ENCODE assay signal across 22 cellular contexts in the genomic region with DNA sequence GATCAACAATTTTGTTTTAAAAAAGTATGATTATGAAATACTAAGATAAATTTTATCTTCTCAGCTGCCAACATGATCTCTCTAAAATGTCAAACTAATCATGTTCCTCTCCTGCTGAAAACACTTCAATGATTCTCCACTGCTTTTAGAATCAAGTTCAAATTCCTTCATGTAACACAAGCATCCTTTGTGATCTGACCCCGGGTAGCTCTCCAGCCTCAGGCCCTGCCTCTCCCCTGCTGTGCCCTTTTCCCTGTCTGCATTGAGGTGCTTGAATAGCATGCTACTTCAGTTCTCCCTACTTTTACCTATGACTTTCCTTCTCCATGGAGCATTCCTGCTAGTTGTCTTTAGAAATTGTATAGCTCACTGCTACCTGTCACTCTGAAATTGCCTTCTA.
"Had no signal": no experiment of that assay in that cellular context is flagged by ENCODE, and none has a peak within 500 bp of the region (broad histone marks: within the 10 kb centered on the region; RNA-seq: fewer than 3 reads in every experiment).

No MANE protein-coding gene starts in this region.

- H3K27me3 ChIP-seq: adrenal gland, esophagus muscularis mucosa, right lobe of liver, vagina had no signal

- H3K4me1 ChIP-seq: adrenal gland, lower lobe of right lung, right lobe of liver, vagina had no signal

- DNase-seq: activated B cell treated with CpG ODN at 0.5 μM for 24 hours; activated CD4-positive, alpha-beta memory T cell treated with anti-CD3 and anti-CD28 coated beads for 36 hours; activated CD4-positive, alpha-beta T cell treated with anti-CD3 and anti-CD28 coated beads for 4 hours; activated gamma-delta T cell treated with Interleukin-2 at 50 U/mL for 16 hours; activated T-cell treated with anti-CD3 and anti-CD28 coated beads for 4 hours; adrenal gland; effector CD8-positive, alpha-beta T cell; lower lobe of right lung; occipital lobe; right lobe of liver; stimulated activated CD4-positive, alpha-beta T cell treated with anti-CD3 and anti-CD28 coated beads, Interleukin-4, amount 100 ng/mL, for 1 hour; stimulated activated naive CD8-positive, alpha-beta T cell treated with anti-CD3 and anti-CD28 coated beads, Interleukin-15, amount 100 ng/mL, for 72 hours; T-cell; trophoblast cell had no signal

- H3K27ac Mint-ChIP-seq: activated B cell treated with CpG ODN at 0.5 μM for 24 hours; activated CD4-positive, alpha-beta memory T cell treated with anti-CD3 and anti-CD28 coated beads for 36 hours; activated naive CD4-positive, alpha-beta T cell treated with anti-CD3 and anti-CD28 coated beads, Interleukin-2, amount 50 U/mL, for 72 hours; activated T-helper 1 cell treated with anti-CD3 and anti-CD28 coated beads, Interleukin-12 subunit alpha, Interleukin-12 subunit beta, Interleukin-2, Interleukin-4 antibody, amounts not matched to agents 30 ng/mL and 10 ng/mL and 1 ng/mL, durations not matched to agents 14 hours and 24 hours and 36 hours; mesothelial cell of epicardium; natural killer cell treated with Interleukin-12 subunit alpha and Interleukin-12 subunit beta and Interleukin-15 and Interleukin-18, amount 100 ng/mL, for 72 hours; progenitor cell of endocrine pancreas; stimulated activated naive CD8-positive, alpha-beta T cell treated with anti-CD3 and anti-CD28 coated beads, Interleukin-15, amount 100 ng/mL, for 72 hours; T-cell had no signal

- H3K27me3 Mint-ChIP-seq: progenitor cell of endocrine pancreas had no signal

- H3K9me3 Mint-ChIP-seq: activated B cell treated with CpG ODN at 0.5 μM for 24 hours; activated CD4-positive, alpha-beta memory T cell treated with anti-CD3 and anti-CD28 coated beads for 36 hours; activated naive CD4-positive, alpha-beta T cell treated with anti-CD3 and anti-CD28 coated beads, Interleukin-2, amount 50 U/mL, for 72 hours; activated T-helper 1 cell treated with anti-CD3 and anti-CD28 coated beads, Interleukin-12 subunit alpha, Interleukin-12 subunit beta, Interleukin-2, Interleukin-4 antibody, amounts not matched to agents 30 ng/mL and 10 ng/mL and 1 ng/mL, durations not matched to agents 14 hours and 24 hours and 36 hours; mesothelial cell of epicardium; natural killer cell treated with Interleukin-12 subunit alpha and Interleukin-12 subunit beta and Interleukin-15 and Interleukin-18, amount 100 ng/mL, for 72 hours; stimulated activated naive CD8-positive, alpha-beta T cell treated with anti-CD3 and anti-CD28 coated beads, Interleukin-15, amount 100 ng/mL, for 72 hours; T-cell had no signal

- H3K4me1 Mint-ChIP-seq: activated B cell treated with CpG ODN at 0.5 μM for 24 hours; stimulated activated naive CD8-positive, alpha-beta T cell treated with anti-CD3 and anti-CD28 coated beads, Interleukin-15, amount 100 ng/mL, for 72 hours; T-cell had no signal

- H3K36me3 ChIP-seq: adrenal gland, esophagus muscularis mucosa, lower lobe of right lung, right lobe of liver, vagina had no signal

- H3K9me3 ChIP-seq: adrenal gland, esophagus muscularis mucosa, lower lobe of right lung, right lobe of liver, vagina had no signal

- ATAC-seq: activated naive CD4-positive, alpha-beta T cell treated with anti-CD3 and anti-CD28 coated beads, Interleukin-2, amount 50 U/mL, for 72 hours; lower lobe of right lung; natural killer cell treated with Interleukin-12 subunit alpha and Interleukin-12 subunit beta and Interleukin-15 and Interleukin-18, amount 100 ng/mL, for 72 hours; right lobe of liver; stimulated activated naive CD8-positive, alpha-beta T cell treated with anti-CD3 and anti-CD28 coated beads, Interleukin-15, amount 100 ng/mL, for 72 hours; T-cell had no signal

- H3K4me3 Mint-ChIP-seq: activated B cell treated with CpG ODN at 0.5 μM for 24 hours; activated CD4-positive, alpha-beta memory T cell treated with anti-CD3 and anti-CD28 coated beads for 36 hours; activated T-helper 1 cell treated with anti-CD3 and anti-CD28 coated beads, Interleukin-12 subunit alpha, Interleukin-12 subunit beta, Interleukin-2, Interleukin-4 antibody, amounts not matched to agents 30 ng/mL and 10 ng/mL and 1 ng/mL, durations not matched to agents 14 hours and 24 hours and 36 hours; mesothelial cell of epicardium; natural killer cell treated with Interleukin-12 subunit alpha and Interleukin-12 subunit beta and Interleukin-15 and Interleukin-18, amount 100 ng/mL, for 72 hours; stimulated activated naive CD8-positive, alpha-beta T cell treated with anti-CD3 and anti-CD28 coated beads, Interleukin-15, amount 100 ng/mL, for 72 hours; T-cell had no signal

- H3K27ac ChIP-seq: adrenal gland, esophagus muscularis mucosa, lower lobe of right lung, right lobe of liver, vagina had no signal

- H3K4me3 ChIP-seq: adrenal gland, esophagus muscularis mucosa, lower lobe of right lung, right lobe of liver, smooth muscle cell, vagina had no signal

- H3K36me3 Mint-ChIP-seq: activated CD4-positive, alpha-beta memory T cell treated with anti-CD3 and anti-CD28 coated beads for 36 hours; activated naive CD4-positive, alpha-beta T cell treated with anti-CD3 and anti-CD28 coated beads, Interleukin-2, amount 50 U/mL, for 72 hours; mesothelial cell of epicardium; natural killer cell treated with Interleukin-12 subunit alpha and Interleukin-12 subunit beta and Interleukin-15 and Interleukin-18, amount 100 ng/mL, for 72 hours; T-cell had no signal
